In genomic region chr22:18057568-18058209, GRCh38 we compare ENCODE assay signal across 8 cellular contexts. TPM values are rescaled to one million over a fixed set of nuclear protein-coding genes. Genes with fewer than 3 reads are reported as not detected.
DNase-seq lines count a peak whose midpoint lies in the region; ATAC-seq, FAIRE-seq and TF ChIP-seq lines count a peak whose summit lies in the region.

No MANE protein-coding gene starts in this region.

- no TSS peak for BruUV-seq in IMR-90 (replicated peaks; lab: Mats Ljungman, UMichigan)

- no peak overlapping the region for H2BK5ac ChIP-seq in IMR-90 (ENCODE audit: low read depth, low read length, poor library complexity, severe bottlenecking)

- peak overlapping the region; percentile 40; the same call in 1 of the 2 replicates for H4K91ac ChIP-seq in IMR-90 (ENCODE audit: insufficient read depth, low read depth, low read length)

- no peak overlapping the region for H3K9ac ChIP-seq in IMR-90 (ENCODE audit: low read depth, low read length)

- peak overlapping the region in 1 of 2 experiments; percentile 47; a peak in 1 of 4 replicates for H4K8ac ChIP-seq in IMR-90 (ENCODE audit: low read depth in 2 of 2, low read length in 2 of 2)

- ATAC-seq in IMR-90 (ENCODE audit: low read depth) (peak; percentile 71), GM19397 (IDR thresholded peaks at IDR 0.05; ENCODE audit: unreplicated experiment) (no peak)

- no peaks in the 10 kb centered on the region for H3K79me1 ChIP-seq in IMR-90 (ENCODE audit: low read depth in 1 of 2, low read length in 2 of 2)

- CTCF ChIA-PET in IMR-90 (lab: Yijun Ruan, JAX): interaction anchor here (0.7 to 1.4 kb wide), 3 partner anchors 18 to 228 kb away, joined by 4 read pairs; no protein-coding TSS in a partner anchor

- H3K4me2 ChIP-seq in IMR-90 (ENCODE audit: low read depth, low read length): no peak overlapping the region

- H3K27me3 ChIP-seq in IMR-90 (ENCODE audit: control insufficient read depth, insufficient read depth, low read length): no peaks in the 10 kb centered on the region

- H3K4ac ChIP-seq in IMR-90 (ENCODE audit: low read depth, low read length): peak overlapping the region; percentile 26; the same call in 1 of the 2 replicates

- peaks cover 20% of the 10 kb centered on the region for H3K4me1 ChIP-seq in IMR-90 (ENCODE audit: control insufficient read depth, insufficient read depth, low read length)

- H3K4me3 ChIP-seq in IMR-90 (ENCODE audit: insufficient read depth, low read depth, low read length): no peak overlapping the region
- H3K4me3 ChIP-seq in astrocyte of the spinal cord (ENCODE audit: low read depth, low read length): no peak overlapping the region

- in situ Hi-C loops in ACHN (cut with HindIII; ENCODE audit: low pct_ligation_motif_present, low pct_unique_long_range_greater_than_20kb, low sequenced_read_pairs) (no loop called here), IMR-90 (cut with MboI; ENCODE audit: low sequenced_read_pairs) (loop anchor here (25.0 kb wide), 1 partner anchor 495 kb away; the partner anchor contains the start of gene SLC25A18), astrocyte of the spinal cord (cut with HindIII; ENCODE audit: low sequenced_read_pairs) (no loop called here)

- H3K23ac ChIP-seq in IMR-90 (ENCODE audit: low read depth, low read length): no peak overlapping the region

- H3K27ac ChIP-seq in IMR-90 (ENCODE audit: insufficient read depth, low read length): no peak overlapping the region; the same call in 1 of the 2 replicates

- no peak for TF ChIP-seq RAD21 in IMR-90 (IDR thresholded peaks at IDR 0.05; ENCODE audit: low read length)

- peak overlapping the region; percentile 4 for H2AFZ ChIP-seq in IMR-90 (replicated peaks; ENCODE audit: low read length, poor library complexity)

- peak; percentile 82 for FAIRE-seq in GM19239 (lab: Jason Lieb, UNC)

- H3K18ac ChIP-seq in IMR-90 (ENCODE audit: low read depth, low read length): peak overlapping the region; percentile 3

- H2AK9ac ChIP-seq in IMR-90 (replicated peaks; ENCODE audit: low read depth, low read length, poor library complexity): no peak overlapping the region

- WGBS in IMR-90 (ENCODE audit: extremely low coverage in 2 of 2, insufficient read length in 1 of 2), 2 experiments: 14% methylated on average over 1 of the region's 4 CpGs; no CpG with 5 or more reads in 1 of the 2 experiments

- POLR2A ChIA-PET in IMR-90 (lab: Charles Lee; ENCODE audit: unreplicated experiment): no interaction called here

- 0 out of 2 replicates have a peak overlapping the region, but pooled peaks have one; percentile 14 for H2AK5ac ChIP-seq in IMR-90 (ENCODE audit: low read depth, low read length)

- peak overlapping the region; percentile 42; the same call in 1 of the 2 replicates for H3K14ac ChIP-seq in IMR-90 (replicated peaks; ENCODE audit: low read depth, low read length)

- peak overlapping the region; percentile 53 for H2BK120ac ChIP-seq in IMR-90 (ENCODE audit: low read depth, low read length)

- TF ChIP-seq POLR2A in IMR-90 (IDR thresholded peaks at IDR 0.05; ENCODE audit: low read depth, low read length): no peak

- intact Hi-C loops in IMR-90 (cut with micrococcal nuclease): no loop called here

- H2BK15ac ChIP-seq in IMR-90 (ENCODE audit: low read depth, low read length): no peak overlapping the region

- dilution Hi-C loops in IMR-90 (cut with HindIII; ENCODE audit: low sequenced_read_pairs, unreplicated experiment): no loop called here

- no peak overlapping the region for H3K56ac ChIP-seq in IMR-90 (ENCODE audit: extremely low read depth, insufficient read depth, low read length)

- H4K20me1 ChIP-seq in IMR-90 (ENCODE audit: insufficient read depth, low read length): no peaks in the 10 kb centered on the region

- H3K9me3 ChIP-seq in IMR-90 (ENCODE audit: control insufficient read depth, insufficient read depth, low read length): no peaks in the 10 kb centered on the region

- H3K9me1 ChIP-seq in IMR-90 (ENCODE audit: insufficient read depth, low read length): peaks cover 16% of the 10 kb centered on the region

- TF ChIP-seq CTCF in IMR-90 (conservative IDR thresholded peaks at IDR 0.05; ENCODE audit: low read depth, low read length): no peak
- TF ChIP-seq CTCF in astrocyte of the spinal cord (IDR thresholded peaks at IDR 0.05; ENCODE audit: low read depth, low read length): no peak

- DNase-seq in ACHN (peak; percentile 91), GM19239 (ENCODE audit: insufficient read length, low spot score) (no peak), IMR-90 (peak; percentile 100), astrocyte of the spinal cord (ENCODE audit: low read depth, low spot score) (peak; percentile 98), kidney tubule cell (ENCODE audit: low spot score) (peak; percentile 97), ureter (ENCODE audit: low spot score) (peak; percentile 79)
- no peak for DNase-seq in activated CD4-positive, CD25-positive, alpha-beta regulatory T cell treated with anti-CD3 and anti-CD28 coated beads, Interleukin-2, amount 50 U/mL, for 72 hours

- no peak overlapping the region for H4K5ac ChIP-seq in IMR-90 (ENCODE audit: low read depth, low read length)

- H3K36me3 ChIP-seq in IMR-90 (ENCODE audit: control insufficient read depth, insufficient read depth, low read length): no peaks in the 10 kb centered on the region

- H2BK20ac ChIP-seq in IMR-90 (ENCODE audit: low read depth, low read length): peak overlapping the region; percentile 66

TF ChIP-seq in IMR-90, 13 proteins besides CTCF, POLR2A, EP300 and RAD21:
- TF ChIP-seq RFX5 (IDR thresholded peaks at IDR 0.05; ENCODE audit: low read depth, low read length) (no peak), NFE2L2 (IDR thresholded peaks at IDR 0.05; ENCODE audit: low read depth, low read length) (no peak), SMC3 (IDR thresholded peaks at IDR 0.05; ENCODE audit: low read depth, low read length) (no peak), FOS (IDR thresholded peaks at IDR 0.05; ENCODE audit: low read depth, low read length) (peak; percentile 95), CEBPB (IDR thresholded peaks at IDR 0.05; ENCODE audit: low read depth, low read length) (peak; percentile 51; the same call in 1 of the 2 replicates), RCOR1 (IDR thresholded peaks at IDR 0.05; ENCODE audit: insufficient replicate concordance, low read length) (peak; percentile 25), CHD1 (IDR thresholded peaks at IDR 0.05; ENCODE audit: low read depth, low read length) (no peak), BHLHE40 (IDR thresholded peaks at IDR 0.05; ENCODE audit: low read depth, low read length) (peak; percentile 81), MAZ (IDR thresholded peaks at IDR 0.05; ENCODE audit: borderline replicate concordance, low read depth, low read length) (no peak), USF2 (IDR thresholded peaks at IDR 0.05; ENCODE audit: low read depth, low read length) (no peak), MXI1 (IDR thresholded peaks at IDR 0.05; ENCODE audit: borderline replicate concordance, low read depth, low read length) (no peak), ELK1 (IDR thresholded peaks at IDR 0.05; ENCODE audit: borderline replicate concordance, low read depth, low read length) (no peak), MAFK (IDR thresholded peaks at IDR 0.05; ENCODE audit: low read depth, low read length) (no peak)

RNA-seq across cellular contexts. Expression of gene PEX26, which starts 20.1 kb away (rescaled TPM):
- total RNA-seq in IMR-90 (2012; rRNA removed) (10.6 and 12.2 TPM in 2 replicates), ureter (43.7 TPM)
- 17.8 and 18.5 TPM in 2 replicates for polyA plus RNA-seq in IMR-90 (2012; rRNA removed)
- 12.2 and 14.4 TPM in 2 replicates for polyA plus RNA-seq in IMR-90 (2012; cell fraction: cytosol; rRNA removed)
- 12.7 and 13.0 TPM in 2 replicates for polyA plus RNA-seq in IMR-90 (2012; cell fraction: nucleus; rRNA removed; ENCODE audit: low replicate concordance)

RNA-seq across cellular contexts. Expression of gene MICAL3, which starts 33.3 kb away (rescaled TPM):
- total RNA-seq in IMR-90 (2012; rRNA removed) (16.1 and 17.6 TPM in 2 replicates), ureter (67.1 TPM)
- polyA plus RNA-seq in IMR-90 (2012; rRNA removed): 26.8 and 30.0 TPM in 2 replicates
- polyA plus RNA-seq in IMR-90 (2012; cell fraction: cytosol; rRNA removed): 10.9 and 13.3 TPM in 2 replicates
- 92.0 and 112 TPM in 2 replicates for polyA plus RNA-seq in IMR-90 (2012; cell fraction: nucleus; rRNA removed; ENCODE audit: low replicate concordance)

RNA-seq across cellular contexts. Expression of gene TUBA8, which starts 52.9 kb away (rescaled TPM):
- total RNA-seq in IMR-90 (2012; rRNA removed) (1.4 and 1.9 TPM in 2 replicates), ureter (2.6 TPM)
- 2.2 and 2.8 TPM in 2 replicates for polyA plus RNA-seq in IMR-90 (2012; rRNA removed)
- 1.3 and 2.5 TPM in 2 replicates for polyA plus RNA-seq in IMR-90 (2012; cell fraction: cytosol; rRNA removed)
- polyA plus RNA-seq in IMR-90 (2012; cell fraction: nucleus; rRNA removed; ENCODE audit: low replicate concordance): 4.1 and 6.9 TPM in 2 replicates

Comparison
In these comparisons a context has a peak if more than half of its experiments do, and no peak if none do; other contexts are left out.
1. DNase-seq: peak in ACHN (single experiment), IMR-90 (single experiment), astrocyte of the spinal cord (single experiment), kidney tubule cell (single experiment) and ureter (single experiment); none in GM19239 (single experiment) and activated CD4-positive, CD25-positive, alpha-beta regulatory T cell treated with anti-CD3 and anti-CD28 coated beads, Interleukin-2, amount 50 U/mL, for 72 hours (single experiment).